ENCODE assay signal across 9 cellular contexts in genomic region chr1:20152599-20152930, GRCh38. TPM values are rescaled to one million over a fixed set of nuclear protein-coding genes. Genes with fewer than 3 reads are reported as not detected.
DNase-seq lines count a peak whose midpoint lies in the region; ATAC-seq, FAIRE-seq and TF ChIP-seq lines count a peak whose summit lies in the region.
"Had no signal": no experiment of that assay in that cellular context is flagged by ENCODE, and none has a peak within 500 bp of the region (broad histone marks: within the 10 kb centered on the region; RNA-seq: fewer than 3 reads in every experiment).

No MANE protein-coding gene starts in this region.

- no peaks in the 10 kb centered on the region for H4K20me1 ChIP-seq in astrocyte (ENCODE audit: insufficient read depth, low read length)

- no peak for TF ChIP-seq EP300 in A549 (IDR thresholded peaks at IDR 0.05)

- peak overlapping the region; percentile 82 for H2AFZ ChIP-seq in astrocyte (ENCODE audit: low read depth, low read length)

- no peak for FAIRE-seq in A549 (lab: Jason Lieb, UNC)
- FAIRE-seq in astrocyte (lab: Jason Lieb, UNC), result no peak
- FAIRE-seq in H54 (lab: Jason Lieb, UNC), result no peak

- no peak for TF ChIP-seq RAD21 in A549 (conservative IDR thresholded peaks at IDR 0.05 in 1 of 2, IDR thresholded peaks at IDR 0.05 in 1 of 2)

- no peak; the same call in 2 of the 3 replicates for TF ChIP-seq CTCF in A549 (IDR thresholded peaks at IDR 0.05)
- peak; percentile 56 for TF ChIP-seq CTCF in HFFc6 (IDR thresholded peaks at IDR 0.05)
- TF ChIP-seq CTCF in astrocyte (IDR thresholded peaks at IDR 0.05; ENCODE audit: insufficient read depth, low read depth, low read length), result peak; percentile 0
- TF ChIP-seq CTCF in brain microvascular endothelial cell (IDR thresholded peaks at IDR 0.05; ENCODE audit: low read depth, low read length, missing control alignments), result no peak

- H3K4me3 ChIP-seq in A549 (no peak overlapping the region; the same call in 2 of the 3 replicates), astrocyte (ENCODE audit: insufficient read depth, low read depth, low read length) (no peak overlapping the region), brain microvascular endothelial cell (ENCODE audit: low read depth, low read length) (no peak overlapping the region)

- CTCF ChIA-PET in A549 (lab: Yijun Ruan, JAX), result interaction anchor here (0.6 to 8.5 kb wide), 34 partner anchors 9 to 490 kb away, joined by 3 to 125 read pairs (median 4); partner anchors contain the start of genes OTUD3 and PLA2G2E

- 0 out of 3 replicates have a peak, but pooled peaks cover 10% of the 10 kb centered on the region for H3K4me1 ChIP-seq in A549
- H3K4me1 ChIP-seq in astrocyte (ENCODE audit: insufficient read depth, low read length), result no peaks in the 10 kb centered on the region

- peaks cover 16% of the 10 kb centered on the region for H3K27me3 Mint-ChIP-seq in HFFc6 (ENCODE audit: insufficient read depth)
- peaks cover 13% of the 10 kb centered on the region for H3K27me3 Mint-ChIP-seq in astrocyte (ENCODE audit: low read depth, unreplicated experiment)
- H3K27me3 Mint-ChIP-seq in naive B cell, result peaks cover 0 to 11% (median 0%) of the 10 kb centered on the region in 3 donors

- no peaks in the 10 kb centered on the region for H3K79me2 ChIP-seq in astrocyte (ENCODE audit: insufficient read depth, low read length)

- POLR2A ChIA-PET in A549 (lab: Yijun Ruan, JAX), result no interaction called here

- TF ChIP-seq POLR2A in A549 (IDR thresholded peaks at IDR 0.05; ENCODE audit: low read length) (no peak), H54 (IDR thresholded peaks at IDR 0.05; ENCODE audit: low read depth, low read length) (no peak)

- no peak overlapping the region for H3K27ac Mint-ChIP-seq in HFFc6
- peak overlapping the region; percentile 47 for H3K27ac Mint-ChIP-seq in astrocyte (ENCODE audit: unreplicated experiment)
- H3K27ac Mint-ChIP-seq in naive B cell, result peak overlapping the region in 2 of 6 donors; percentile 39 to 69

- in situ Hi-C loops in brain microvascular endothelial cell (cut with HindIII; ENCODE audit: low pct_ligation_motif_present, low sequenced_read_pairs), result no loop called here

- H3K27ac ChIP-seq in A549 (peak overlapping the region; percentile 75 to 77; a peak in 2 of 6 replicates), astrocyte (ENCODE audit: low read depth, low read length) (no peak overlapping the region), brain microvascular endothelial cell (no peak overlapping the region)

- peaks cover 2% of the 10 kb centered on the region for H3K27me3 ChIP-seq in astrocyte (ENCODE audit: insufficient read depth, low read length)
- H3K27me3 ChIP-seq in brain microvascular endothelial cell (replicated peaks), result no peaks in the 10 kb centered on the region

- H3K4me1 Mint-ChIP-seq in HFFc6 (ENCODE audit: low read depth), result no peaks in the 10 kb centered on the region
- H3K4me1 Mint-ChIP-seq in astrocyte (ENCODE audit: low read depth, unreplicated experiment), result no peaks in the 10 kb centered on the region
- peaks cover 10 to 12% (median 10%) of the 10 kb centered on the region in 3 donors for H3K4me1 Mint-ChIP-seq in naive B cell

- DNase-seq in A549 (ENCODE audit: low read depth in 1 of 2, low spot score in 1 of 2) (no peak), HFFc6 (no peak), astrocyte (ENCODE audit: low read depth) (no peak), naive B cell (no peak), left lobe of liver (ENCODE audit: low spot score) (no peak), brain microvascular endothelial cell (no peak), H54 (ENCODE audit: insufficient read length, low spot score) (no peak), NCI-H2171 (lab: John Stamatoyannopoulos, UW) (no peak)

- H3K9me3 ChIP-seq in A549 (no peaks in the 10 kb centered on the region), astrocyte (ENCODE audit: insufficient read depth, low read depth, low read length) (no peaks in the 10 kb centered on the region)

- H3K36me3 ChIP-seq in astrocyte (ENCODE audit: insufficient read depth, low read length) (no peaks in the 10 kb centered on the region), brain microvascular endothelial cell (replicated peaks) (no peaks in the 10 kb centered on the region)

- ATAC-seq in A549, result no peak
- ATAC-seq in naive B cell (ENCODE audit: low read depth in 2 of 2), result peak in 1 of 2 donors; percentile 6
- ATAC-seq in left lobe of liver, result no peak

- H3K9me3 Mint-ChIP-seq in HFFc6 (no peaks in the 10 kb centered on the region), astrocyte (ENCODE audit: unreplicated experiment) (peaks cover 3% of the 10 kb centered on the region), naive B cell (peaks cover 0 to 4% (median 2%) of the 10 kb centered on the region in 7 donors)

- 59% methylated on average over 5 of the region's 7 CpGs for WGBS in A549 (ENCODE audit: missing lambda C conversion rate)

- H3K4me2 ChIP-seq in A549 (peak overlapping the region; percentile 99; the same call in 1 of the 3 replicates), astrocyte (ENCODE audit: low read length) (peak overlapping the region; percentile 83)

- H3K9ac ChIP-seq in astrocyte (ENCODE audit: low read length), result no peak overlapping the region

- H3K36me3 Mint-ChIP-seq in HFFc6 (ENCODE audit: low read depth) (no peaks in the 10 kb centered on the region), astrocyte (ENCODE audit: low read depth, unreplicated experiment) (no peaks in the 10 kb centered on the region), naive B cell (peaks cover 0 to 6% of the 10 kb centered on the region in 2 donors)

- peak overlapping the region; percentile 52; the same call in 1 of the 2 replicates for H3K4me3 Mint-ChIP-seq in HFFc6
- H3K4me3 Mint-ChIP-seq in astrocyte (ENCODE audit: unreplicated experiment), result no peak overlapping the region
- peak overlapping the region in 7 of 8 donors; percentile 71 to 93 (median 80) for H3K4me3 Mint-ChIP-seq in naive B cell

TF ChIP-seq in A549, 52 proteins besides CTCF, POLR2A, EP300 and RAD21:
- TF ChIP-seq GATA3 (IDR thresholded peaks at IDR 0.05; ENCODE audit: borderline replicate concordance), result no peak
- TF ChIP-seq RARB (CRISPR knock-in tag; IDR thresholded peaks at IDR 0.05), result no peak

RNA-seq across cellular contexts. Expression of gene PLA2G2F, which starts 13.4 kb away (rescaled TPM):
- polyA plus RNA-seq in A549 (2011; rRNA removed) (not detected in 2 replicates), A549 (2017; fragmentation: RNase III; extraction: RNeasy Plus Mini Kit Qiagen cat#74134 plus additional on column Dnase treatment) (not detected in 3 replicates), naive B cell (ENCODE audit: low read depth in 6 of 6) (not detected)
- not detected in 2 replicates for polyA plus RNA-seq in A549 (2012; cell fraction: cytosol; rRNA removed)
- not detected in 2 replicates for polyA plus RNA-seq in A549 (2012; cell fraction: nucleus; rRNA removed)
- polyA minus RNA-seq in A549 (2011; rRNA and poly(A)+ RNA removed), result not detected in 2 replicates
- total RNA-seq in HFFc6 (2021; fragmentation: NEBNext Ultra II Directional; extraction: Animal tissue kit (Norgen Biotek cat#: 25700)), result not detected
- total RNA-seq in astrocyte (0.23 TPM in 1 of 2 replicates, not detected in the other), left lobe of liver (not detected)
- total RNA-seq: endothelial cell of umbilical vein had no signal
- polyA plus RNA-seq: endothelial cell of umbilical vein had no signal

RNA-seq across cellular contexts. Expression of gene PLA2G2D, which starts 33.2 kb away (rescaled TPM):
- polyA plus RNA-seq in A549 (2011; rRNA removed) (not detected in 2 replicates), A549 (2017; fragmentation: RNase III; extraction: RNeasy Plus Mini Kit Qiagen cat#74134 plus additional on column Dnase treatment) (not detected in 3 replicates), naive B cell (ENCODE audit: low read depth in 6 of 6) (1 to 10 TPM; 3.2 to 5.1 (median 4.0) TPM)
- polyA plus RNA-seq in A549 (2012; cell fraction: cytosol; rRNA removed), result not detected in 2 replicates
- not detected in 2 replicates for polyA plus RNA-seq in A549 (2012; cell fraction: nucleus; rRNA removed)
- not detected in 2 replicates for polyA minus RNA-seq in A549 (2011; rRNA and poly(A)+ RNA removed)
- not detected for total RNA-seq in HFFc6 (2021; fragmentation: NEBNext Ultra II Directional; extraction: Animal tissue kit (Norgen Biotek cat#: 25700))
- total RNA-seq in astrocyte (not detected in 2 replicates), left lobe of liver (not detected)
- total RNA-seq: endothelial cell of umbilical vein had no signal
- polyA plus RNA-seq: endothelial cell of umbilical vein had no signal

RNA-seq across cellular contexts. Expression of gene UBXN10, which starts 33.3 kb away (rescaled TPM):
- 0.01 TPM in 1 of 2 replicates, not detected in the other for polyA plus RNA-seq in A549 (2011; rRNA removed)
- not detected in 2 replicates for polyA plus RNA-seq in A549 (2012; cell fraction: cytosol; rRNA removed)
- polyA plus RNA-seq in A549 (2012; cell fraction: nucleus; rRNA removed), result not detected in 2 replicates
- not detected in 3 replicates for polyA plus RNA-seq in A549 (2017; fragmentation: RNase III; extraction: RNeasy Plus Mini Kit Qiagen cat#74134 plus additional on column Dnase treatment)
- polyA minus RNA-seq in A549 (2011; rRNA and poly(A)+ RNA removed), result 0.04 TPM in 1 of 2 replicates, not detected in the other
- total RNA-seq in HFFc6 (2021; fragmentation: NEBNext Ultra II Directional; extraction: Animal tissue kit (Norgen Biotek cat#: 25700)), result not detected
- 0.09 and 0.19 TPM in 2 replicates for total RNA-seq in astrocyte
- polyA plus RNA-seq in naive B cell (ENCODE audit: low read depth in 6 of 6), result under 1 TPM in 5 of 6 donors, not detected in 1; 0.06 to 0.82 (median 0.16) TPM
- 1.3 TPM for total RNA-seq in left lobe of liver
- total RNA-seq: endothelial cell of umbilical vein had no signal
- polyA plus RNA-seq: endothelial cell of umbilical vein had no signal

RNA-seq across cellular contexts. Expression of gene PLA2G2C, which starts 33.8 kb away (rescaled TPM):
- polyA plus RNA-seq in A549 (2011; rRNA removed) (not detected in 2 replicates), A549 (2017; fragmentation: RNase III; extraction: RNeasy Plus Mini Kit Qiagen cat#74134 plus additional on column Dnase treatment) (not detected in 3 replicates), naive B cell (ENCODE audit: low read depth in 6 of 6) (not detected)
- not detected in 2 replicates for polyA plus RNA-seq in A549 (2012; cell fraction: cytosol; rRNA removed)
- not detected in 2 replicates for polyA plus RNA-seq in A549 (2012; cell fraction: nucleus; rRNA removed)
- polyA minus RNA-seq in A549 (2011; rRNA and poly(A)+ RNA removed), result not detected in 2 replicates
- not detected for total RNA-seq in HFFc6 (2021; fragmentation: NEBNext Ultra II Directional; extraction: Animal tissue kit (Norgen Biotek cat#: 25700))
- total RNA-seq in astrocyte (not detected in 2 replicates), left lobe of liver (not detected)
- total RNA-seq: endothelial cell of umbilical vein had no signal
- polyA plus RNA-seq: endothelial cell of umbilical vein had no signal

Comparison
In these comparisons a context has a peak if more than half of its experiments do, and no peak if none do; other contexts are left out.
1. H3K27ac ChIP-seq: peak in A549 (2 of 2); none in astrocyte (single experiment) and brain microvascular endothelial cell (single experiment).
2. CTCF ChIP-seq: peak in HFFc6 (single experiment) and astrocyte (single experiment); none in A549 (single experiment) and brain microvascular endothelial cell (single experiment).